ENCODE assay signal across 39 cellular contexts in genomic region chr6:152454003-152454402, GRCh38.
"Had no signal": no experiment of that assay in that cellular context is flagged by ENCODE, and none has a peak within 500 bp of the region (broad histone marks: within the 10 kb centered on the region; RNA-seq: fewer than 3 reads in every experiment).

No MANE protein-coding gene starts in this region.

- H3K4me3 Mint-ChIP-seq: activated B cell treated with CpG ODN at 0.5 μM for 24 hours; activated CD4-positive, alpha-beta memory T cell treated with anti-CD3 and anti-CD28 coated beads for 36 hours; activated CD4-positive, alpha-beta T cell treated with anti-CD3 and anti-CD28 coated beads, Interleukin-2, amount 10 ng/mL, durations not matched to agents 24 days and 14 days; activated CD8-positive, alpha-beta T cell treated with anti-CD3 and anti-CD28 coated beads for 36 hours; activated naive CD4-positive, alpha-beta T cell treated with anti-CD3 and anti-CD28 coated beads for 36 hours; activated naive CD8-positive, alpha-beta T cell treated with anti-CD3 and anti-CD28 coated beads for 36 hours; activated T-cell treated with anti-CD3 and anti-CD28 coated beads, Interleukin-2, amount 50 U/mL, for 4 hours; activated T-cell treated with anti-CD3 and anti-CD28 coated beads, Interleukin-2, amount 50 U/mL, for 72 hours; activated T-helper 1 cell treated with anti-CD3 and anti-CD28 coated beads, Interleukin-12 subunit alpha, Interleukin-12 subunit beta, Interleukin-2, Interleukin-4 antibody, amounts not matched to agents 30 ng/mL and 10 ng/mL and 1 ng/mL, durations not matched to agents 14 hours and 24 hours and 36 hours; activated T-helper 17 cell treated with anti-CD3 and anti-CD28 coated beads, Interleukin-2, amount 50 U/mL, for 72 hours; central memory CD8-positive, alpha-beta T cell; T-helper 1 cell treated with Interleukin-12 subunit alpha and Interleukin-12 subunit beta and Interleukin-4 antibody, amounts not matched to agents 30 μg/mL and 1 μg/mL, for 36 hours; T-helper 2 cell treated with Interferon-gamma antibody and Interleukin-4, amounts not matched to agents 5 μg/mL and 100 μg/mL, for 36 hours had no signal

- H3K4me3 ChIP-seq: adrenal gland, body of pancreas, breast epithelium, cardiac muscle cell had no signal

- H3K9me3 ChIP-seq: adrenal gland, body of pancreas, breast epithelium had no signal

- FAIRE-seq: astrocyte, TTC549 had no signal

- H3K4me1 Mint-ChIP-seq: activated B cell treated with CpG ODN at 0.5 μM for 24 hours; activated CD4-positive, alpha-beta T cell treated with anti-CD3 and anti-CD28 coated beads, Interleukin-2, amount 10 ng/mL, durations not matched to agents 24 days and 14 days; activated naive CD8-positive, alpha-beta T cell treated with anti-CD3 and anti-CD28 coated beads for 36 hours; activated T-helper 17 cell treated with anti-CD3 and anti-CD28 coated beads, Interleukin-2, amount 50 U/mL, for 72 hours; central memory CD8-positive, alpha-beta T cell had no signal

- H3K27ac Mint-ChIP-seq: activated B cell treated with CpG ODN at 0.5 μM for 24 hours; activated CD4-positive, alpha-beta memory T cell treated with anti-CD3 and anti-CD28 coated beads for 36 hours; activated CD4-positive, alpha-beta T cell treated with anti-CD3 and anti-CD28 coated beads, Interleukin-2, amount 10 ng/mL, durations not matched to agents 24 days and 14 days; activated CD8-positive, alpha-beta T cell treated with anti-CD3 and anti-CD28 coated beads for 36 hours; activated naive CD4-positive, alpha-beta T cell treated with anti-CD3 and anti-CD28 coated beads for 36 hours; activated naive CD4-positive, alpha-beta T cell treated with anti-CD3 and anti-CD28 coated beads, Interleukin-2, amount 50 U/mL, for 72 hours; activated naive CD8-positive, alpha-beta T cell treated with anti-CD3 and anti-CD28 coated beads for 36 hours; activated T-cell treated with anti-CD3 and anti-CD28 coated beads, Interleukin-2, amount 50 U/mL, for 72 hours; activated T-helper 1 cell treated with anti-CD3 and anti-CD28 coated beads, Interleukin-12 subunit alpha, Interleukin-12 subunit beta, Interleukin-2, Interleukin-4 antibody, amounts not matched to agents 30 ng/mL and 10 ng/mL and 1 ng/mL, durations not matched to agents 14 hours and 24 hours and 36 hours; activated T-helper 17 cell treated with anti-CD3 and anti-CD28 coated beads, Interleukin-2, amount 50 U/mL, for 72 hours; T-helper 1 cell treated with Interleukin-12 subunit alpha and Interleukin-12 subunit beta and Interleukin-4 antibody, amounts not matched to agents 30 μg/mL and 1 μg/mL, for 36 hours; T-helper 2 cell treated with Interferon-gamma antibody and Interleukin-4, amounts not matched to agents 5 μg/mL and 100 μg/mL, for 36 hours had no signal

- H3K9me3 Mint-ChIP-seq: activated CD4-positive, alpha-beta T cell treated with anti-CD3 and anti-CD28 coated beads, Interleukin-2, amount 10 ng/mL, durations not matched to agents 24 days and 14 days; activated naive CD4-positive, alpha-beta T cell treated with anti-CD3 and anti-CD28 coated beads, Interleukin-2, amount 50 U/mL, for 72 hours; activated T-cell treated with anti-CD3 and anti-CD28 coated beads, Interleukin-2, amount 50 U/mL, for 4 hours; activated T-helper 17 cell treated with anti-CD3 and anti-CD28 coated beads, Interleukin-2, amount 50 U/mL, for 72 hours; central memory CD8-positive, alpha-beta T cell; T-helper 2 cell treated with Interferon-gamma antibody and Interleukin-4, amounts not matched to agents 5 μg/mL and 100 μg/mL, for 36 hours had no signal

- DNase-seq: activated B cell treated with CpG ODN at 0.5 μM for 24 hours; activated CD4-positive, alpha-beta memory T cell treated with anti-CD3 and anti-CD28 coated beads for 36 hours; activated CD4-positive, alpha-beta T cell treated with anti-CD3 and anti-CD28 coated beads for 4 hours; activated CD4-positive, alpha-beta T cell treated with anti-CD3 and anti-CD28 coated beads, Interleukin-2, amount 10 ng/mL, durations not matched to agents 24 days and 14 days; activated CD4-positive, alpha-beta T cell treated with anti-CD3 and anti-CD28 coated beads, Interleukin-2, amount 50 U/mL, for 1 hour; activated CD4-positive, alpha-beta T cell treated with anti-CD3 and anti-CD28 coated beads, Interleukin-2, amount 50 U/mL, for 4 hours; activated CD4-positive, CD25-positive, alpha-beta regulatory T cell treated with anti-CD3 and anti-CD28 coated beads, Interleukin-2, amount 50 U/mL, for 72 hours; activated CD8-positive, alpha-beta memory T cell treated with anti-CD3 and anti-CD28 coated beads, Interleukin-2, amount 50 U/mL, for 4 hours; activated CD8-positive, alpha-beta T cell treated with anti-CD3 and anti-CD28 coated beads for 36 hours; activated effector memory CD4-positive, alpha-beta T cell treated with anti-CD3 and anti-CD28 coated beads, Interleukin-2, amount 50 U/mL, for 16 hours; activated gamma-delta T cell treated with Interleukin-2 at 50 U/mL for 16 hours; activated naive CD4-positive, alpha-beta T cell; activated naive CD4-positive, alpha-beta T cell treated with anti-CD3 and anti-CD28 coated beads for 36 hours; activated naive CD4-positive, alpha-beta T cell treated with anti-CD3 and anti-CD28 coated beads, Interleukin-2, amount 50 U/mL, for 16 hours; activated naive CD8-positive, alpha-beta T cell treated with anti-CD3 and anti-CD28 coated beads for 36 hours; activated T-cell treated with anti-CD3 and anti-CD28 coated beads for 4 hours; activated T-cell treated with anti-CD3 and anti-CD28 coated beads, Interleukin-2, amount 50 U/mL, for 1 hour; activated T-cell treated with anti-CD3 and anti-CD28 coated beads, Interleukin-2, amount 50 U/mL, for 4 hours; activated T-cell treated with anti-CD3 and anti-CD28 coated beads, Interleukin-2, amount 50 U/mL, for 72 hours; adrenal gland; amniotic stem cell; aorta; body of pancreas; brain microvascular endothelial cell; caudate nucleus; cerebellar nuclear complex; T-helper 2 cell; T-helper 9 cell had no signal

- H3K27me3 ChIP-seq: adrenal gland, body of pancreas, brain microvascular endothelial cell, breast epithelium, cardiac muscle cell had no signal

- H3K4me1 ChIP-seq: adrenal gland, breast epithelium had no signal

- H3K27ac ChIP-seq: adrenal gland, body of pancreas, brain microvascular endothelial cell, breast epithelium, cardiac muscle cell, VCaP had no signal

- H3K36me3 Mint-ChIP-seq: activated CD4-positive, alpha-beta memory T cell treated with anti-CD3 and anti-CD28 coated beads for 36 hours; activated naive CD4-positive, alpha-beta T cell treated with anti-CD3 and anti-CD28 coated beads, Interleukin-2, amount 50 U/mL, for 72 hours; activated naive CD8-positive, alpha-beta T cell treated with anti-CD3 and anti-CD28 coated beads for 36 hours had no signal

- ATAC-seq: activated CD8-positive, alpha-beta T cell treated with anti-CD3 and anti-CD28 coated beads for 36 hours; activated naive CD4-positive, alpha-beta T cell treated with anti-CD3 and anti-CD28 coated beads, Interleukin-2, amount 50 U/mL, for 72 hours; activated T-cell treated with anti-CD3 and anti-CD28 coated beads, Interleukin-2, amount 50 U/mL, for 4 hours; activated T-cell treated with anti-CD3 and anti-CD28 coated beads, Interleukin-2, amount 50 U/mL, for 72 hours; activated T-helper 17 cell treated with anti-CD3 and anti-CD28 coated beads, Interleukin-2, amount 50 U/mL, for 72 hours; body of pancreas had no signal

- H3K36me3 ChIP-seq: adrenal gland, brain microvascular endothelial cell, breast epithelium, cardiac muscle cell had no signal
